Comparison of ENCODE assay signal across 8 cellular contexts in genomic region chr18:3129053-3129864, GRCh38.
DNase-seq lines count a peak whose midpoint lies in the region; ATAC-seq lines count a peak whose summit lies in the region.

No MANE protein-coding gene starts in this region.

- H3K4me1 Mint-ChIP-seq in central memory CD8-positive, alpha-beta T cell: peaks cover 8% of the 10 kb centered on the region

- H3K27ac Mint-ChIP-seq in central memory CD8-positive, alpha-beta T cell (ENCODE audit: low read depth): peak overlapping the region; percentile 2

- no peaks in the 10 kb centered on the region for H3K27me3 Mint-ChIP-seq in central memory CD8-positive, alpha-beta T cell

- H3K9me3 Mint-ChIP-seq in central memory CD8-positive, alpha-beta T cell: no peaks in the 10 kb centered on the region

- peak; percentile 85 for ATAC-seq in HG02938 (IDR thresholded peaks at IDR 0.05; ENCODE audit: unreplicated experiment)
- ATAC-seq in central memory CD8-positive, alpha-beta T cell (replicated peaks; ENCODE audit: extremely low read depth, poor library complexity, severe bottlenecking): peak; percentile 97

- peaks cover 2% of the 10 kb centered on the region for H3K36me3 Mint-ChIP-seq in central memory CD8-positive, alpha-beta T cell (ENCODE audit: insufficient read depth)

- DNase-seq in NCI-H524 (lab: John Stamatoyannopoulos, UW): peak; percentile 37 to 64
- no peak for DNase-seq in NCI-H524 treated with DMSO at 0.1 percent for 48 hours (lab: John Stamatoyannopoulos, UW)
- peak; percentile 89 for DNase-seq in NCI-H2227 (lab: John Stamatoyannopoulos, UW; ENCODE audit: unreplicated experiment)
- peak; percentile 72 for DNase-seq in activated CD4-positive, CD25-positive, alpha-beta regulatory T cell treated with anti-CD3 and anti-CD28 coated beads, Interleukin-2, amount 50 U/mL, for 72 hours
- peak; percentile 65 to 68 for DNase-seq in central memory CD8-positive, alpha-beta T cell (ENCODE audit: low spot score in 2 of 2)
- peak; percentile 65 for DNase-seq in kidney tubule cell (ENCODE audit: low spot score)
- peak; percentile 84 to 86 for DNase-seq in stimulated activated CD4-positive, alpha-beta T cell treated with anti-CD3 and anti-CD28 coated beads, Interleukin-2, amount 100 ng/mL, for 24 hours

- no peak overlapping the region for H3K4me3 Mint-ChIP-seq in central memory CD8-positive, alpha-beta T cell
